8 cellular contexts compared by ENCODE assay signal in the genomic region with DNA sequence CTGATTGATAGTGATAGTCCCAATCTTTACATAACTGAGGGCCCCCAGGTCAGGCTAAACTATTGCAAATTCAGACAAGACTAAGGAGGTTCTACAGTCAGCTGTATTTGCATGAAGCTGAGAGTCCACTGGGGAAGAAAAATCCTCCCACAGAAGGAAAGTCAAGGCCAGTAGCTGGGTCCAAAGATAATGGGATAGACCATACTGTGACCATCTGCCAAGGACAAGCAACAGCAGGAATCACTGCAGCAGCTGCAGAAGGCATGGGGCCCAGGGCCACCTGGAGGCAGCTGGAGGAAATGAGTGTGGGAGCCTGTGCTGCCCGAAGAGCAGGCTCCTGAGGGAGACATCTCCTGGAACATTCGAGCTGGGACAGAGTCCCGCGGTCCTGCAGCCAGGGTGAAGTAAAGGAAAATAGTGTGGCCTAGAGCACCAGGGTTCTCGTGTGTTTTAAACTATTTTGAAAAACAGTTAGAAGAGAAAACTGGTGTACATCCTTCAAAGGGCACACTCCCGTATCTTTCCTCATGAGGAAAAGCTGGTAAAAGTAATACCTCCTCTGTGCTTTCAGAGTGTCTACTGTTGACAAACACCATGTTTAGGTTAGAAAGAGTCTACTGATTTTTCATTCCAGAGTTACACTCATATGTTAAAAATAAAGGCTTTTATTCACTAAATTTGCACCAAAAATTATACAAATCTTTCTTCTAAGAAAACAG. TPM values are rescaled to one million over a fixed set of nuclear protein-coding genes. Genes with fewer than 3 reads are reported as not detected.
DNase-seq lines count a peak whose midpoint lies in the region; ATAC-seq and TF ChIP-seq lines count a peak whose summit lies in the region.

No MANE protein-coding gene starts in this region.

- no TSS peak for BruUV-seq in Calu3 (replicated peaks; lab: Mats Ljungman, UMichigan)

- no peaks in the 10 kb centered on the region for H3K36me3 ChIP-seq in MG63
- no peaks in the 10 kb centered on the region for H3K36me3 ChIP-seq in neuron (ENCODE audit: insufficient read depth, low read length)

- H3K4me3 Mint-ChIP-seq in Calu3 (ENCODE audit: low read depth, unreplicated experiment) = no peak overlapping the region

- H3K36me3 Mint-ChIP-seq in Calu3 (ENCODE audit: insufficient read depth, unreplicated experiment) = no peaks in the 10 kb centered on the region

- intact Hi-C loops in Calu3 (cut with micrococcal nuclease; ENCODE audit: unreplicated experiment) = loop anchor here (1.0 to 10.0 kb wide), 4 partner anchors 184 to 865 kb away; no protein-coding TSS in a partner anchor

- H3K4me1 Mint-ChIP-seq in Calu3 (ENCODE audit: low read depth, unreplicated experiment) = peaks cover 44% of the 10 kb centered on the region

- H3K9me3 ChIP-seq in MG63 = no peaks in the 10 kb centered on the region
- H3K9me3 ChIP-seq in neuron (ENCODE audit: low read length) = no peaks in the 10 kb centered on the region

- no peaks in the 10 kb centered on the region for H3K9me3 Mint-ChIP-seq in Calu3 (ENCODE audit: low read depth, unreplicated experiment)

- H3K27ac Mint-ChIP-seq in Calu3 (ENCODE audit: unreplicated experiment) = no peak overlapping the region

- TF ChIP-seq CTCF in Calu3 (IDR thresholded peaks at IDR 0.05; ENCODE audit: unreplicated experiment) (peak; percentile 93), fibroblast of mammary gland (conservative IDR thresholded peaks at IDR 0.05; ENCODE audit: control insufficient read depth, insufficient read depth, low read depth, low read length) (peak; percentile 72)

- ATAC-seq in GM21381 (IDR thresholded peaks at IDR 0.05; ENCODE audit: unreplicated experiment) = peak; percentile 56
- ATAC-seq in GM18520 (IDR thresholded peaks at IDR 0.05; ENCODE audit: unreplicated experiment) = no peak

- H3K4me3 ChIP-seq in MG63 (no peak overlapping the region), fibroblast of mammary gland (ENCODE audit: control insufficient read depth, low read depth, low read length) (no peak overlapping the region), neuron (ENCODE audit: low read length) (no peak overlapping the region)

- no peaks in the 10 kb centered on the region for H3K27me3 ChIP-seq in MG63
- no peaks in the 10 kb centered on the region for H3K27me3 ChIP-seq in neuron (ENCODE audit: insufficient read depth, low read length)

- CTCF ChIA-PET in Calu3 (lab: Charles Lee) = interaction anchor here (0.5 to 3.9 kb wide), 17 partner anchors 16 to 512 kb away, joined by 3 to 44 read pairs (median 4); partner anchors contain the start of gene PLD1

- peaks cover 12% of the 10 kb centered on the region for H3K4me1 ChIP-seq in neuron (ENCODE audit: insufficient read depth, low read length)

- H2AFZ ChIP-seq in neuron (ENCODE audit: low read depth, low read length) = peak overlapping the region; percentile 22

- DNase-seq in Calu3 (peak; percentile 86), MG63 (peak; percentile 74), SKM-1 treated with dmso at 0.1 percent for 144 hours (lab: John Stamatoyannopoulos, UW; ENCODE audit: unreplicated experiment) (peak; percentile 51), fibroblast of mammary gland (ENCODE audit: low read depth) (peak; percentile 83), NK-92 (lab: John Stamatoyannopoulos, UW; ENCODE audit: unreplicated experiment) (no peak)

- H3K27me3 Mint-ChIP-seq in Calu3 (ENCODE audit: unreplicated experiment) = no peaks in the 10 kb centered on the region

RNA-seq across cellular contexts. Expression of gene TMEM212, which starts 13.1 kb away (rescaled TPM):
- total RNA-seq in Calu3 (2022) = not detected in 2 replicates
- not detected in 2 replicates for total RNA-seq in MG63 (2014; rRNA removed; shearing (Covaris generic); ENCODE audit: low replicate concordance)

RNA-seq across cellular contexts. Expression of gene PLD1, which starts 19.7 kb away (rescaled TPM):
- total RNA-seq in Calu3 (2022) = 58.5 and 61.2 TPM in 2 replicates
- total RNA-seq in MG63 (2014; rRNA removed; shearing (Covaris generic); ENCODE audit: low replicate concordance) = 2.8 and 3.2 TPM in 2 replicates

Comparison
In these comparisons a context has a peak if more than half of its experiments do, and no peak if none do; other contexts are left out.
1. RNA of gene PLD1, which starts 19.7 kb away (total RNA-seq): 58.5 to 61.2 TPM in Calu3; 2.8 to 3.2 TPM in MG63; every median in the first group is over 10 times any median in the second.